10 cellular contexts compared by ENCODE assay signal in genomic region chr9:92295827-92296258, GRCh38. TPM values are rescaled to one million over a fixed set of nuclear protein-coding genes. Genes with fewer than 3 reads are reported as not detected.
DNase-seq lines count a peak whose midpoint lies in the region; ATAC-seq and TF ChIP-seq lines count a peak whose summit lies in the region.
"Had no signal": no experiment of that assay in that cellular context is flagged by ENCODE, and none has a peak within 500 bp of the region (broad histone marks: within the 10 kb centered on the region; RNA-seq: fewer than 3 reads in every experiment).

No MANE protein-coding gene starts in this region.

- no peak overlapping the region for H3K4me3 Mint-ChIP-seq in MCF 10A (ENCODE audit: unreplicated experiment)
- H3K4me3 Mint-ChIP-seq in central memory CD8-positive, alpha-beta T cell: no peak overlapping the region

- dilution Hi-C loops in mammary epithelial cell (cut with HindIII; ENCODE audit: low sequenced_read_pairs): loop anchor here (5.0 kb wide), 1 partner anchor 81 kb away; no protein-coding TSS in a partner anchor

- peaks cover 3% of the 10 kb centered on the region for H4K20me1 ChIP-seq in mammary epithelial cell (ENCODE audit: insufficient read depth, low read length)

- intact Hi-C loops in MCF 10A (cut with micrococcal nuclease) (no loop called here), mammary epithelial cell (cut with micrococcal nuclease) (no loop called here), stomach (cut with DNase I; ENCODE audit: low total_unique reads) (loop anchor here (10.0 kb wide), 1 partner anchor 161 kb away; no protein-coding TSS in a partner anchor)

- H3K27me3 ChIP-seq in mammary epithelial cell (ENCODE audit: insufficient read depth, low read length): no peaks in the 10 kb centered on the region
- H3K27me3 ChIP-seq in stomach: no peaks in the 10 kb centered on the region

- H3K27ac Mint-ChIP-seq in MCF 10A (ENCODE audit: low read depth, unreplicated experiment): peak overlapping the region; percentile 96
- peak overlapping the region; percentile 54 for H3K27ac Mint-ChIP-seq in central memory CD8-positive, alpha-beta T cell (ENCODE audit: low read depth)

- H3K4me1 Mint-ChIP-seq in MCF 10A (ENCODE audit: insufficient read depth, unreplicated experiment): peaks cover 25% of the 10 kb centered on the region
- peaks cover 33% of the 10 kb centered on the region for H3K4me1 Mint-ChIP-seq in central memory CD8-positive, alpha-beta T cell

- BruUV-seq in MCF 10A (replicated peaks; lab: Mats Ljungman, UMichigan) (no TSS peak), mammary epithelial cell (replicated peaks; lab: Mats Ljungman, UMichigan) (no TSS peak)

- H3K4me1 ChIP-seq in mammary epithelial cell (ENCODE audit: insufficient read depth, low read length) (peaks cover 35% of the 10 kb centered on the region), stomach (peaks cover 22 to 44% (median 38%) of the 10 kb centered on the region in 4 donors)

- no peak overlapping the region for H3K27ac ChIP-seq in mammary epithelial cell (ENCODE audit: insufficient read depth, low read depth, low read length)
- peak overlapping the region in 4 of 5 donors; percentile 24 to 85 (median 56) for H3K27ac ChIP-seq in stomach
- H3K27ac ChIP-seq: C4-2B had no signal

- H3K36me3 Mint-ChIP-seq in MCF 10A (ENCODE audit: insufficient read depth, unreplicated experiment): peaks cover 77% of the 10 kb centered on the region
- H3K36me3 Mint-ChIP-seq in central memory CD8-positive, alpha-beta T cell (ENCODE audit: insufficient read depth): peaks cover 38% of the 10 kb centered on the region

- no peak for TF ChIP-seq EP300 in stomach (IDR thresholded peaks at IDR 0.05)

- H3K9me3 ChIP-seq in mammary epithelial cell (replicated peaks; ENCODE audit: insufficient read depth, low read length) (no peaks in the 10 kb centered on the region), stomach (no peaks in the 10 kb centered on the region)

- H3K36me3 ChIP-seq in mammary epithelial cell (ENCODE audit: insufficient read depth, low read length) (peaks cover 28% of the 10 kb centered on the region), stomach (peaks cover 18 to 43% (median 42%) of the 10 kb centered on the region in 4 donors)

- no peak for TF ChIP-seq CTCF in MCF 10A (IDR thresholded peaks at IDR 0.05; ENCODE audit: unreplicated experiment)
- TF ChIP-seq CTCF in mammary epithelial cell (conservative IDR thresholded peaks at IDR 0.05 in 1 of 2, IDR thresholded peaks at IDR 0.05 in 1 of 2; ENCODE audit: extremely low read depth in 1 of 2, insufficient read depth in 1 of 2, low read depth in 1 of 2, low read length in 2 of 2): no peak
- TF ChIP-seq CTCF in stomach (IDR thresholded peaks at IDR 0.05): no peak

- in situ Hi-C loops in mammary epithelial cell (cut with MboI; ENCODE audit: low sequenced_read_pairs in 2 of 2): loop anchor here in 1 of 2 donors (10.0 kb wide), 1 partner anchor 51 kb away; no protein-coding TSS in a partner anchor

- CTCF ChIA-PET in MCF 10A (lab: Yijun Ruan, JAX): interaction anchor here (0.7 to 1.1 kb wide), 3 partner anchors 20 to 1375 kb away, joined by 3 to 4 read pairs (median 3); no protein-coding TSS in a partner anchor
- CTCF ChIA-PET in mammary epithelial cell (lab: Charles Lee; ENCODE audit: low non-redundant PET): no interaction called here

- no peak overlapping the region for H3K9ac ChIP-seq in mammary epithelial cell (ENCODE audit: insufficient read depth, low read length)

- WGBS in mammary epithelial cell (ENCODE audit: low coverage, missing lambda C conversion rate): 90% methylated on average over 4 of the region's 4 CpGs
- 27 to 51% (median 44%) methylated on average over 4 of the region's 4 CpGs for WGBS in stomach, 5 donors

- H3K9me3 Mint-ChIP-seq in MCF 10A (ENCODE audit: unreplicated experiment): no peaks in the 10 kb centered on the region
- H3K9me3 Mint-ChIP-seq in central memory CD8-positive, alpha-beta T cell: no peaks in the 10 kb centered on the region

- DNase-seq in MCF 10A (ENCODE audit: unreplicated experiment) (no peak), mammary epithelial cell (no peak), OCI-M2 (lab: John Stamatoyannopoulos, UW; ENCODE audit: unreplicated experiment) (peak; percentile 43), stomach (no peak), NCI-H1436 treated with DMSO at 0.1 percent for 48 hours (lab: John Stamatoyannopoulos, UW) (no peak)
- no peak for DNase-seq in central memory CD8-positive, alpha-beta T cell (ENCODE audit: low spot score in 2 of 2)
- DNase-seq in central memory CD4-positive, alpha-beta T cell: no peak
- DNase-seq: NCI-H1417 had no signal

- no peak overlapping the region for H2AFZ ChIP-seq in mammary epithelial cell (ENCODE audit: low read depth, low read length)

- peaks cover 38% of the 10 kb centered on the region for H3K79me2 ChIP-seq in mammary epithelial cell (ENCODE audit: insufficient read depth, low read length)

- H3K4me2 ChIP-seq in mammary epithelial cell (ENCODE audit: insufficient read depth, low read depth, low read length): no peak overlapping the region

- H3K27me3 Mint-ChIP-seq in MCF 10A (ENCODE audit: insufficient read depth, unreplicated experiment): no peaks in the 10 kb centered on the region
- H3K27me3 Mint-ChIP-seq in central memory CD8-positive, alpha-beta T cell: no peaks in the 10 kb centered on the region

- H3K4me3 ChIP-seq in mammary epithelial cell (replicated peaks in 1 of 3; ENCODE audit: insufficient read depth in 1 of 3, low read depth in 2 of 3, low read length in 3 of 3): no peak overlapping the region
- no peak overlapping the region for H3K4me3 ChIP-seq in stomach

- no peak for TF ChIP-seq POLR2A in stomach (IDR thresholded peaks at IDR 0.05)

- POLR2A ChIA-PET in MCF 10A (lab: Yijun Ruan, JAX): interaction anchor here (1.8 kb wide), 1 partner anchor 29 kb away, joined by 4 read pairs; the partner anchor contains the start of gene NOL8

- no peak for ATAC-seq in central memory CD8-positive, alpha-beta T cell (replicated peaks; ENCODE audit: extremely low read depth, poor library complexity, severe bottlenecking)
- ATAC-seq in HG03469 (IDR thresholded peaks at IDR 0.05; ENCODE audit: unreplicated experiment): no peak

RNA-seq across cellular contexts. Expression of gene IARS1, which starts 2.3 kb away (rescaled TPM):
- total RNA-seq in MCF 10A (2022) (390 and 403 TPM in 2 replicates), mammary epithelial cell (100 to 1,000 TPM; 240 to 401 TPM), stomach (100 to 1,000 TPM in 3 of 5 donors, 10 to 100 TPM in 2; 59.5 to 328 (median 118) TPM)
- polyA plus RNA-seq in mammary epithelial cell (67.3 TPM), stomach (10 to 100 TPM; 11.0 to 22.2 (median 20.2) TPM)
- polyA minus RNA-seq in mammary epithelial cell: 401 TPM

RNA-seq across cellular contexts. Expression of gene NOL8, which starts 29.3 kb away (rescaled TPM):
- 38.7 and 41.8 TPM in 2 replicates for total RNA-seq in MCF 10A (2022)
- 10 to 100 TPM; 21.8 to 42.4 TPM for total RNA-seq in mammary epithelial cell
- 13.7 TPM for polyA plus RNA-seq in mammary epithelial cell
- 14.5 TPM for polyA minus RNA-seq in mammary epithelial cell
- 10 to 100 TPM; 20.4 to 75.4 (median 32.1) TPM for total RNA-seq in stomach
- polyA plus RNA-seq in stomach: 10 to 100 TPM; 11.9 to 22.2 (median 14.7) TPM

RNA-seq across cellular contexts. Expression of gene CENPP, which starts 29.9 kb away (rescaled TPM):
- total RNA-seq in MCF 10A (2022) (1.5 and 4.2 TPM in 2 replicates), mammary epithelial cell (1 to 10 TPM; 3.0 to 7.5 TPM), stomach (10 to 100 TPM in 2 of 5 donors, 1 to 10 TPM in 3; 1.3 to 37.9 (median 6.4) TPM)
- polyA plus RNA-seq in mammary epithelial cell (4.4 TPM), stomach (1 to 10 TPM; 1.4 to 2.9 (median 2.4) TPM)
- polyA minus RNA-seq in mammary epithelial cell: 2.6 TPM
